13 cellular contexts compared by ENCODE assay signal in the genomic region with DNA sequence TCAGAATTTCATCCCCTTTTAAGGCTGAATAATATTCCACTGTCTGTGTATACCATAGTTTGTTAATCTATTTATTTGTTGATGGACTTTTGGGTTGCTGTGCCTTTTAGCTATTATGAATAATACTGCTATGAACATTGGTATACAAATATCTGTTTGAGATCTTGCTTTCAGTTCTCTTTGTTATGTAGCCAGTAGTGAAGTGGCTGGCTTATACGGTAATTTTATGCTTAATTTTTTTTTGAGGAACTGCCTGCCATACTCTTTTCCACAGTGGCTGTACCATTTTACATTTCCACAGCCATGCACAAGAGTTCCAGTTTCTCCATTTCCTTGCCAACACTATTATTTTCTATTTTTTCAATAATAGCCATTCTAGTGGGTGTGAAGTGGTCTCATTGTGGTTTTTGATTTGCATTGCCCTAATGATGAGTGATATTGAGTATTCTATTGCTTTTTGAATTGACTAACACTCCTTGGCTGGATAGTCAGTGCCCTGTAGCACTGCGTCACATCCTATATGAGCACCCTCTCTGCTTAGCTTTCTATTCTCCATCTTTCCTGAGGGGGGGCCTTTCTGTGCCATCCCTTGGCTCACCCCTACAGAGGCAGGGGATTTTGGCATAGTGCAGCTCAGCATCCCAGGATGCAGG. TPM values are rescaled to one million over a fixed set of nuclear protein-coding genes. Genes with fewer than 3 reads are reported as not detected.
DNase-seq lines count a peak whose midpoint lies in the region; ATAC-seq and TF ChIP-seq lines count a peak whose summit lies in the region.
"Had no signal": no experiment of that assay in that cellular context is flagged by ENCODE, and none has a peak within 500 bp of the region (broad histone marks: within the 10 kb centered on the region; RNA-seq: fewer than 3 reads in every experiment).

No MANE protein-coding gene starts in this region.

- no peak for TF ChIP-seq CTCF in GM10248 (IDR thresholded peaks at IDR 0.05; ENCODE audit: control extremely low read depth, extremely low read depth, low read depth, missing control alignments)
- no peak for TF ChIP-seq CTCF in upper lobe of right lung (IDR thresholded peaks at IDR 0.05)

- H3K27me3 ChIP-seq in upper lobe of right lung, result no peaks in the 10 kb centered on the region
- H3K27me3 ChIP-seq: hepatocyte, upper lobe of left lung had no signal

- H3K4me1 ChIP-seq in upper lobe of right lung, result no peaks in the 10 kb centered on the region
- H3K4me1 ChIP-seq: upper lobe of left lung had no signal

- peak; percentile 72 for ATAC-seq in GM19351 (IDR thresholded peaks at IDR 0.05; ENCODE audit: unreplicated experiment)
- peak; percentile 48 for ATAC-seq in HG02623 (IDR thresholded peaks at IDR 0.05; ENCODE audit: unreplicated experiment)
- peak; percentile 79 for ATAC-seq in HG03354 (IDR thresholded peaks at IDR 0.05; ENCODE audit: poor library complexity, severe bottlenecking, unreplicated experiment)
- ATAC-seq in GM21737 (IDR thresholded peaks at IDR 0.05; ENCODE audit: unreplicated experiment), result no peak
- ATAC-seq in upper lobe of right lung, result no peak

- H3K4me3 ChIP-seq in upper lobe of right lung, result no peak overlapping the region
- H3K4me3 ChIP-seq: hepatocyte, smooth muscle cell, upper lobe of left lung had no signal

- POLR2A ChIA-PET in GM10248 (lab: Yijun Ruan, JAX), result no interaction called here

- no peaks in the 10 kb centered on the region for H3K36me3 ChIP-seq in upper lobe of right lung
- H3K36me3 ChIP-seq: upper lobe of left lung had no signal

- DNase-seq in GM10248 (ENCODE audit: extremely low spot score), result peak; percentile 32
- DNase-seq in activated CD4-positive, CD25-positive, alpha-beta regulatory T cell (lab: John Stamatoyannopoulos, UW), result no peak
- DNase-seq in amniotic stem cell (lab: John Stamatoyannopoulos, UW), result no peak
- DNase-seq in upper lobe of right lung, result no peak
- DNase-seq: NCI-H226, upper lobe of left lung had no signal

- CTCF ChIA-PET in GM10248 (lab: Yijun Ruan, JAX), result no interaction called here

- H3K27ac ChIP-seq in upper lobe of right lung, result no peak overlapping the region
- H3K27ac ChIP-seq: hepatocyte, HL-60, upper lobe of left lung had no signal

- no peaks in the 10 kb centered on the region for H3K9me3 ChIP-seq in upper lobe of right lung
- H3K9me3 ChIP-seq: upper lobe of left lung had no signal

- intact Hi-C loops in upper lobe of right lung (cut with DNase I), result no loop called here

RNA-seq across cellular contexts. Expression of gene RAPGEF5, which starts 29.4 kb away (rescaled TPM):
- total RNA-seq in upper lobe of right lung, result 139 TPM

Comparison
In these comparisons a context has a peak if more than half of its experiments do, and no peak if none do; other contexts are left out.
1. ATAC-seq: peak in GM19351 (single experiment), HG02623 (single experiment) and HG03354 (single experiment); none in GM21737 (single experiment) and upper lobe of right lung (single experiment).